17 cellular contexts compared by ENCODE assay signal in the genomic region with DNA sequence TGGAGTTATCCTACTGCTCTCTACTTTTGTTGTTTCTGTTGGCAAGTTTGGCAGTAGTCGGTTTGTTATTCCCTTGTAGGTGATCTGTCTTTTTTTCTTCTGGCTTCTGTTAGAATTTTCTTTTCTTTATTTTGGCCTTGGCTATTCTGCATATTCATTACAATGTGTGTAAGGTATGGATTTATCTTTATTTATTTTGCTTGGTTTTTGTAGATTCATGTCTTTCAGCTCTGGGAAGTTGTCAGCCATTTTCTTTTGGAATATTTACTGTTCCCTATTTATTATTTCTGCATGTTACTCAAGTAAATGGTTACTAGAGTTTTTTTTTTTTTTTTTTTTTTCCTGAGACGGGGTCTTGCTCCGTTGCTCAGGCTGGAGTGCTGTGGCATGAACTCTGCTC.
"Had no signal": no experiment of that assay in that cellular context is flagged by ENCODE, and none has a peak within 500 bp of the region (broad histone marks: within the 10 kb centered on the region; RNA-seq: fewer than 3 reads in every experiment).

No MANE protein-coding gene starts in this region.

- DNase-seq: activated CD8-positive, alpha-beta memory T cell treated with anti-CD3 and anti-CD28 coated beads for 24 hours; activated gamma-delta T cell; adrenal gland; central memory CD4-positive, alpha-beta T cell; cortex of kidney; effector memory CD4-positive, alpha-beta T cell; hippocampal formation; lower lobe of right lung; spleen; stimulated activated CD4-positive, alpha-beta T cell treated with anti-CD3 and anti-CD28 coated beads, Interleukin-1b, Interleukin-23, amount 100 ng/mL, for 48 hours; stimulated activated naive CD4-positive, alpha-beta T cell; SW 1271 had no signal

- H3K9me3 ChIP-seq: adrenal gland, lower lobe of right lung, prostate gland, SJSA1, spleen, suprapubic skin had no signal

- H3K9me3 Mint-ChIP-seq: nephron had no signal

- H3K4me3 Mint-ChIP-seq: nephron had no signal

- H3K36me3 ChIP-seq: prostate gland, SJSA1 had no signal

- H3K27ac ChIP-seq: adrenal gland, lower lobe of right lung, prostate gland, SJSA1, suprapubic skin had no signal

- H3K4me1 ChIP-seq: SJSA1 had no signal

- H3K27me3 ChIP-seq: adrenal gland, SJSA1, spleen, suprapubic skin had no signal

- ATAC-seq: lower lobe of right lung, sciatic nerve had no signal

- H3K4me3 ChIP-seq: adrenal gland, lower lobe of right lung, prostate gland, SJSA1, spleen, suprapubic skin had no signal
